In the genomic region with DNA sequence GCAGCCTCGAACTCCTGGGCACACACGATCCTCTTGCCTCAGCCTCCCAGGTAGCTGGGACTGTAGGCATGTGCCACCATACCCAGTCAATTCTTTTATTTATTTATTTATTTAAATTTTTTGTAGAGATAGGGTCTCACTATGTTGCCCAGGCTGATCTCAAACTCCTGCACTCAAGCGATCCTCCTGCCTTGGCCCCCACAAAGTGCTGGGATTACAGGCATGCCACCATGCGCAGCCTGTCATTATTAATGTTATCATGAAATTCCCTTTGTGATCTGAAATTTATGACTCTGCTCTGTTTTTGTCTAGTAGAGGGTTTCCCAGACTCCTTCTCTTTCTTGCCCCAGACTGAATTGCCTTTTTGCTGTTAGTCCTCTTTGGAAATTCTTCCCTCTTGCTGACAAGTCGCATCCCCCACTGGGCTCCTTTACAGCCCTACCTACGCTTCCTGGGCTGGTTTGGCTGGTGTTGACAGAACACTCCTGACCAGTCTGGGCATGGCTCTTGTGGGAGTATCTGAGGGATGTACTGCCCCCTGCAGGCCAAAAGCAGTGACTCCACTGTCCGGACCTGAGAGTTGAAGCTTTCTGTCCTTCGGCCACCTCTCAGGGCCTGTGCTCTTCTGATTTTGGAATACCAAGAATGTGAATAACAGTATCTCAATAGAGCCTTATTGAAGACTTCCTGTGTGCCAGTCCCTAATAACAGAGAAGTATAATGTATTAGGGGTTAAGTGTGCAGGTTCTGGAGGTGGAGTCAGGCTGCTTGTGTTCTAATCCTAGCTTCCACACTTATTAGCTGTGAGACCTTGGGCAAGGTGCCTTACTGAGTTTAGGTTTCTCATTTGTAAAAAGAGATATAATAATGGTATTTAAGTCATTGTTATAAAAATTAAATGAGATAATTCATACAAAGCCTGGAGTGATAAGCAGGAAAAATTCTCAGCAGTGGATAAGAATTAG, we compare ENCODE assay signal across 8 cellular contexts. TPM values are rescaled to one million over a fixed set of nuclear protein-coding genes. Genes with fewer than 3 reads are reported as not detected.
DNase-seq lines count a peak whose midpoint lies in the region; ATAC-seq, FAIRE-seq and TF ChIP-seq lines count a peak whose summit lies in the region.

No MANE protein-coding gene starts in this region.

- no peak overlapping the region for H3K4me3 ChIP-seq in CD4-positive, CD25-positive, alpha-beta regulatory T cell (ENCODE audit: low read depth, low read length)
- no peak overlapping the region for H3K4me3 ChIP-seq in astrocyte (ENCODE audit: insufficient read depth, low read depth, low read length)

- peak; percentile 55 to 65 for ATAC-seq in CD4-positive, CD25-positive, alpha-beta regulatory T cell (ENCODE audit: low read depth in 2 of 2)
- ATAC-seq in GM19395 (IDR thresholded peaks at IDR 0.05; ENCODE audit: unreplicated experiment): peak; percentile 83
- ATAC-seq in GM21619 (IDR thresholded peaks at IDR 0.05; ENCODE audit: unreplicated experiment): no peak

- no peak overlapping the region for H3K4me2 ChIP-seq in astrocyte (ENCODE audit: low read length)

- no peak overlapping the region for H3K27ac ChIP-seq in CD4-positive, CD25-positive, alpha-beta regulatory T cell (ENCODE audit: insufficient read depth, low read length, poor library complexity, severe bottlenecking)
- H3K27ac ChIP-seq in astrocyte (ENCODE audit: low read depth, low read length): no peak overlapping the region

- H3K27me3 Mint-ChIP-seq in CD4-positive, CD25-positive, alpha-beta regulatory T cell: no peaks in the 10 kb centered on the region
- H3K27me3 Mint-ChIP-seq in astrocyte (ENCODE audit: low read depth, unreplicated experiment): no peaks in the 10 kb centered on the region

- H3K27ac Mint-ChIP-seq in CD4-positive, CD25-positive, alpha-beta regulatory T cell: no peak overlapping the region
- H3K27ac Mint-ChIP-seq in astrocyte (ENCODE audit: unreplicated experiment): no peak overlapping the region

- H3K36me3 Mint-ChIP-seq in CD4-positive, CD25-positive, alpha-beta regulatory T cell: peaks cover 15% of the 10 kb centered on the region
- H3K36me3 Mint-ChIP-seq in astrocyte (ENCODE audit: low read depth, unreplicated experiment): peaks cover 4% of the 10 kb centered on the region

- no peak overlapping the region for H3K4me3 Mint-ChIP-seq in CD4-positive, CD25-positive, alpha-beta regulatory T cell
- H3K4me3 Mint-ChIP-seq in astrocyte (ENCODE audit: unreplicated experiment): no peak overlapping the region

- peak; percentile 24 to 71 (median 27) for DNase-seq in CD4-positive, CD25-positive, alpha-beta regulatory T cell
- DNase-seq in T-helper 1 cell (peak in 4 of 5 donors; percentile 30 to 52 (median 38)), astrocyte (ENCODE audit: low read depth) (peak; percentile 26), iPS-NIHi11 (ENCODE audit: low spot score) (peak; percentile 89)
- DNase-seq in stimulated activated CD4-positive, alpha-beta T cell treated with anti-CD3 and anti-CD28 coated beads, Interleukin-15, amount 100 ng/mL, for 1 hour (ENCODE audit: low read depth in 1 of 2, low spot score in 1 of 2): peak; percentile 3 to 30

- no peaks in the 10 kb centered on the region for H3K79me2 ChIP-seq in astrocyte (ENCODE audit: insufficient read depth, low read length)

- TF ChIP-seq CTCF in LNCAP (IDR thresholded peaks at IDR 0.05) (peak; percentile 93), astrocyte (IDR thresholded peaks at IDR 0.05; ENCODE audit: insufficient read depth, low read depth, low read length) (peak; percentile 62)

- H3K4me1 ChIP-seq in CD4-positive, CD25-positive, alpha-beta regulatory T cell (ENCODE audit: control insufficient read depth, insufficient read depth, low read length, poor library complexity, severe bottlenecking): no peaks in the 10 kb centered on the region
- no peaks in the 10 kb centered on the region for H3K4me1 ChIP-seq in astrocyte (ENCODE audit: insufficient read depth, low read length)

- H3K9me3 ChIP-seq in CD4-positive, CD25-positive, alpha-beta regulatory T cell (ENCODE audit: control insufficient read depth in 2 of 2, low read length in 2 of 2): no peaks in the 10 kb centered on the region
- H3K9me3 ChIP-seq in astrocyte (ENCODE audit: insufficient read depth, low read depth, low read length): no peaks in the 10 kb centered on the region

- H3K9ac ChIP-seq in astrocyte (ENCODE audit: low read length): no peak overlapping the region

- no peaks in the 10 kb centered on the region for H4K20me1 ChIP-seq in astrocyte (ENCODE audit: insufficient read depth, low read length)

- no peaks in the 10 kb centered on the region for H3K36me3 ChIP-seq in CD4-positive, CD25-positive, alpha-beta regulatory T cell (ENCODE audit: control insufficient read depth, insufficient read depth, low read length)
- H3K36me3 ChIP-seq in astrocyte (ENCODE audit: insufficient read depth, low read length): no peaks in the 10 kb centered on the region

- peaks cover 3 to 20% (median 10%) of the 10 kb centered on the region in 4 donors for H3K4me1 Mint-ChIP-seq in CD4-positive, CD25-positive, alpha-beta regulatory T cell
- no peaks in the 10 kb centered on the region for H3K4me1 Mint-ChIP-seq in astrocyte (ENCODE audit: low read depth, unreplicated experiment)

- H3K27me3 ChIP-seq in CD4-positive, CD25-positive, alpha-beta regulatory T cell (ENCODE audit: control insufficient read depth, insufficient read depth, low read length): no peaks in the 10 kb centered on the region
- no peaks in the 10 kb centered on the region for H3K27me3 ChIP-seq in astrocyte (ENCODE audit: insufficient read depth, low read length)

- H2AFZ ChIP-seq in astrocyte (ENCODE audit: low read depth, low read length): no peak overlapping the region

- no peaks in the 10 kb centered on the region for H3K9me3 Mint-ChIP-seq in CD4-positive, CD25-positive, alpha-beta regulatory T cell
- no peaks in the 10 kb centered on the region for H3K9me3 Mint-ChIP-seq in astrocyte (ENCODE audit: unreplicated experiment)

- no peak for FAIRE-seq in astrocyte (lab: Jason Lieb, UNC)

RNA-seq across cellular contexts. Expression of gene TCEANC2, which starts 28.2 kb away (rescaled TPM):
- 8.4 TPM for total RNA-seq in CD4-positive, CD25-positive, alpha-beta regulatory T cell
- polyA plus RNA-seq in CD4-positive, CD25-positive, alpha-beta regulatory T cell: 1 to 10 TPM; 3.6 to 6.9 (median 6.2) TPM
- 3.7 and 4.6 TPM in 2 replicates for total RNA-seq in astrocyte

RNA-seq across cellular contexts. Expression of gene TMEM59, which starts 28.6 kb away (rescaled TPM):
- total RNA-seq in CD4-positive, CD25-positive, alpha-beta regulatory T cell: 180 TPM
- 100 to 1,000 TPM; 605 to 863 (median 688) TPM for polyA plus RNA-seq in CD4-positive, CD25-positive, alpha-beta regulatory T cell
- 315 and 386 TPM in 2 replicates for total RNA-seq in astrocyte

Comparison
In these comparisons a context has a peak if more than half of its experiments do, and no peak if none do; other contexts are left out.
1. DNase-seq: peak in every context shown above with its lines; median percentile 89 in iPS-NIHi11; 38 in T-helper 1 cell; 27 in CD4-positive, CD25-positive, alpha-beta regulatory T cell; 26 in astrocyte; 16 in stimulated activated CD4-positive, alpha-beta T cell treated with anti-CD3 and anti-CD28 coated beads, Interleukin-15, amount 100 ng/mL, for 1 hour.